Comparison of ENCODE assay signal across 11 cellular contexts in genomic region chr2:105773568-105773967, GRCh38.
A peak's percentile ranks its signal among the peaks of the same experiment; 100 is the strongest.
DNase-seq lines count a peak whose midpoint lies in the region; ATAC-seq lines count a peak whose summit lies in the region.
"Had no signal": no experiment of that assay in that cellular context is flagged by ENCODE, and none has a peak within 500 bp of the region (broad histone marks: within the 10 kb centered on the region; RNA-seq: fewer than 3 reads in every experiment).

No MANE protein-coding gene starts in this region.

- peak overlapping the region; percentile 54 for H3K4me3 Mint-ChIP-seq in central memory CD8-positive, alpha-beta T cell
- no peak overlapping the region for H3K4me3 Mint-ChIP-seq in stimulated activated effector memory CD8-positive, alpha-beta T cell treated with anti-CD3 and anti-CD28 coated beads, Interleukin-12 subunit alpha, Interleukin-12 subunit beta, amount 100 ng/mL, for 72 hours

- H3K9me3 Mint-ChIP-seq in central memory CD8-positive, alpha-beta T cell, result no peaks in the 10 kb centered on the region
- H3K9me3 Mint-ChIP-seq in stimulated activated effector memory CD8-positive, alpha-beta T cell treated with anti-CD3 and anti-CD28 coated beads, Interleukin-12 subunit alpha, Interleukin-12 subunit beta, amount 100 ng/mL, for 72 hours, result no peaks in the 10 kb centered on the region

- DNase-seq in activated naive CD4-positive, alpha-beta T cell treated with Interleukin-2 at 50 U/mL for 16 hours, result peak; percentile 2
- DNase-seq in activated naive CD4-positive, alpha-beta T cell treated with anti-CD3 and anti-CD28 coated beads, Interleukin-2, amount 50 U/mL, for 16 hours, result no peak
- peak; percentile 44 for DNase-seq in NCI-H345 (lab: John Stamatoyannopoulos, UW)
- DNase-seq in central memory CD8-positive, alpha-beta T cell (ENCODE audit: low spot score in 2 of 2), result no peak
- DNase-seq in stimulated activated effector memory CD8-positive, alpha-beta T cell treated with anti-CD3 and anti-CD28 coated beads, Interleukin-12 subunit alpha, Interleukin-12 subunit beta, amount 100 ng/mL, for 72 hours (ENCODE audit: low spot score in 2 of 2), result no peak
- no peak for DNase-seq in NOMO-1 treated with dmso at 0.1 percent for 144 hours (lab: John Stamatoyannopoulos, UW; ENCODE audit: unreplicated experiment)
- DNase-seq in LoVo (ENCODE audit: low spot score), result no peak
- no peak for DNase-seq in UCSD-AML1 (lab: John Stamatoyannopoulos, UW; ENCODE audit: unreplicated experiment)
- DNase-seq: NCI-H69; stimulated activated CD4-positive, alpha-beta T cell treated with anti-CD3 and anti-CD28 coated beads, Interleukin-1b, Interleukin-23, amount 100 ng/mL, for 48 hours had no signal

- peaks cover 23% of the 10 kb centered on the region for H3K36me3 Mint-ChIP-seq in central memory CD8-positive, alpha-beta T cell (ENCODE audit: insufficient read depth)
- peaks cover 61% of the 10 kb centered on the region for H3K36me3 Mint-ChIP-seq in stimulated activated effector memory CD8-positive, alpha-beta T cell treated with anti-CD3 and anti-CD28 coated beads, Interleukin-12 subunit alpha, Interleukin-12 subunit beta, amount 100 ng/mL, for 72 hours

- no peak for ATAC-seq in central memory CD8-positive, alpha-beta T cell (replicated peaks; ENCODE audit: extremely low read depth, poor library complexity, severe bottlenecking)
- no peak for ATAC-seq in stimulated activated effector memory CD8-positive, alpha-beta T cell treated with anti-CD3 and anti-CD28 coated beads, Interleukin-12 subunit alpha, Interleukin-12 subunit beta, amount 100 ng/mL, for 72 hours
- ATAC-seq: gastroesophageal sphincter had no signal

- H3K27me3 Mint-ChIP-seq in central memory CD8-positive, alpha-beta T cell, result no peaks in the 10 kb centered on the region

- H3K27ac Mint-ChIP-seq in central memory CD8-positive, alpha-beta T cell (ENCODE audit: low read depth), result peak overlapping the region; percentile 91
- peak overlapping the region; percentile 87 for H3K27ac Mint-ChIP-seq in stimulated activated effector memory CD8-positive, alpha-beta T cell treated with anti-CD3 and anti-CD28 coated beads, Interleukin-12 subunit alpha, Interleukin-12 subunit beta, amount 100 ng/mL, for 72 hours

- peaks cover 95% of the 10 kb centered on the region for H3K4me1 Mint-ChIP-seq in central memory CD8-positive, alpha-beta T cell
- peaks cover 90% of the 10 kb centered on the region for H3K4me1 Mint-ChIP-seq in stimulated activated effector memory CD8-positive, alpha-beta T cell treated with anti-CD3 and anti-CD28 coated beads, Interleukin-12 subunit alpha, Interleukin-12 subunit beta, amount 100 ng/mL, for 72 hours

Comparison
In these comparisons a context has a peak if more than half of its experiments do, and no peak if none do; other contexts are left out.
1. DNase-seq: peak in activated naive CD4-positive, alpha-beta T cell treated with Interleukin-2 at 50 U/mL for 16 hours (single experiment) and NCI-H345 (single experiment); none in activated naive CD4-positive, alpha-beta T cell treated with anti-CD3 and anti-CD28 coated beads, Interleukin-2, amount 50 U/mL, for 16 hours (single experiment), central memory CD8-positive, alpha-beta T cell (0 of 2), stimulated activated effector memory CD8-positive, alpha-beta T cell treated with anti-CD3 and anti-CD28 coated beads, Interleukin-12 subunit alpha, Interleukin-12 subunit beta, amount 100 ng/mL, for 72 hours (0 of 2), NOMO-1 treated with dmso at 0.1 percent for 144 hours (single experiment), LoVo (single experiment) and UCSD-AML1 (single experiment).